In genomic region chr21:36891692-36892091, GRCh38 we compare ENCODE assay signal across 16 cellular contexts.
"Had no signal": no experiment of that assay in that cellular context is flagged by ENCODE, and none has a peak within 500 bp of the region (broad histone marks: within the 10 kb centered on the region; RNA-seq: fewer than 3 reads in every experiment).

No MANE protein-coding gene starts in this region.

- ATAC-seq: gastroesophageal sphincter, T-cell had no signal

- H3K27me3 Mint-ChIP-seq: activated B cell treated with CpG ODN at 0.5 μM for 24 hours; activated CD4-positive, alpha-beta T cell treated with anti-CD3 and anti-CD28 coated beads, Interleukin-2, amount 10 ng/mL, durations not matched to agents 24 days and 14 days; activated naive CD8-positive, alpha-beta T cell treated with anti-CD3 and anti-CD28 coated beads for 36 hours; T-cell had no signal

- H3K27me3 ChIP-seq: gastroesophageal sphincter, spleen, transverse colon had no signal

- H3K27ac ChIP-seq: gastroesophageal sphincter, left ventricle myocardium inferior, spleen, transverse colon had no signal

- H3K4me3 ChIP-seq: gastroesophageal sphincter, left ventricle myocardium inferior, spleen, transverse colon had no signal

- H3K27ac Mint-ChIP-seq: activated B cell treated with CpG ODN at 0.5 μM for 24 hours; activated CD4-positive, alpha-beta T cell treated with anti-CD3 and anti-CD28 coated beads, Interleukin-2, amount 10 ng/mL, durations not matched to agents 24 days and 14 days; activated naive CD8-positive, alpha-beta T cell treated with anti-CD3 and anti-CD28 coated beads for 36 hours; T-cell had no signal

- H3K9me3 Mint-ChIP-seq: activated B cell treated with CpG ODN at 0.5 μM for 24 hours; activated CD4-positive, alpha-beta T cell treated with anti-CD3 and anti-CD28 coated beads, Interleukin-2, amount 10 ng/mL, durations not matched to agents 24 days and 14 days; activated naive CD8-positive, alpha-beta T cell treated with anti-CD3 and anti-CD28 coated beads for 36 hours; T-cell had no signal

- H3K4me1 Mint-ChIP-seq: activated B cell treated with CpG ODN at 0.5 μM for 24 hours; activated CD4-positive, alpha-beta T cell treated with anti-CD3 and anti-CD28 coated beads, Interleukin-2, amount 10 ng/mL, durations not matched to agents 24 days and 14 days; activated naive CD8-positive, alpha-beta T cell treated with anti-CD3 and anti-CD28 coated beads for 36 hours; T-cell had no signal

- H3K4me3 Mint-ChIP-seq: activated B cell treated with CpG ODN at 0.5 μM for 24 hours; activated CD4-positive, alpha-beta T cell treated with anti-CD3 and anti-CD28 coated beads, Interleukin-2, amount 10 ng/mL, durations not matched to agents 24 days and 14 days; activated naive CD8-positive, alpha-beta T cell treated with anti-CD3 and anti-CD28 coated beads for 36 hours; T-cell had no signal

- DNase-seq: activated B cell treated with CpG ODN at 0.5 μM for 24 hours; activated CD4-positive, alpha-beta T cell treated with anti-CD3 and anti-CD28 coated beads, Interleukin-2, amount 10 ng/mL, durations not matched to agents 24 days and 14 days; activated effector memory CD4-positive, alpha-beta T cell treated with Interleukin-2 at 50 U/mL for 16 hours; activated naive CD8-positive, alpha-beta T cell treated with anti-CD3 and anti-CD28 coated beads for 36 hours; activated T-cell treated with anti-CD3 and anti-CD28 coated beads for 4 hours; kidney; left ventricle myocardium inferior; mesenchymal stem cell; right cardiac atrium; spleen; stimulated activated CD4-positive, alpha-beta T cell treated with anti-CD3 and anti-CD28 coated beads, Interleukin-2, amount 100 ng/mL, for 24 hours; stimulated activated naive CD4-positive, alpha-beta T cell; substantia nigra; T-cell; transverse colon had no signal

- H3K9me3 ChIP-seq: gastroesophageal sphincter, left ventricle myocardium inferior, spleen, transverse colon had no signal

- H3K4me1 ChIP-seq: gastroesophageal sphincter, spleen, transverse colon had no signal
